ENCODE assay signal across 1 cellular context in genomic region chr15:68389041-68389930, GRCh38.
TF ChIP-seq lines count a peak whose summit lies in the region.

No MANE protein-coding gene starts in this region.

TF ChIP-seq in GM23338, 12 proteins besides CTCF, POLR2A, EP300 and RAD21 (continued from another document):
- no peak for TF ChIP-seq NANOG (IDR thresholded peaks at IDR 0.05; ENCODE audit: borderline replicate concordance)
